Comparison of ENCODE assay signal across 8 cellular contexts in the genomic region with DNA sequence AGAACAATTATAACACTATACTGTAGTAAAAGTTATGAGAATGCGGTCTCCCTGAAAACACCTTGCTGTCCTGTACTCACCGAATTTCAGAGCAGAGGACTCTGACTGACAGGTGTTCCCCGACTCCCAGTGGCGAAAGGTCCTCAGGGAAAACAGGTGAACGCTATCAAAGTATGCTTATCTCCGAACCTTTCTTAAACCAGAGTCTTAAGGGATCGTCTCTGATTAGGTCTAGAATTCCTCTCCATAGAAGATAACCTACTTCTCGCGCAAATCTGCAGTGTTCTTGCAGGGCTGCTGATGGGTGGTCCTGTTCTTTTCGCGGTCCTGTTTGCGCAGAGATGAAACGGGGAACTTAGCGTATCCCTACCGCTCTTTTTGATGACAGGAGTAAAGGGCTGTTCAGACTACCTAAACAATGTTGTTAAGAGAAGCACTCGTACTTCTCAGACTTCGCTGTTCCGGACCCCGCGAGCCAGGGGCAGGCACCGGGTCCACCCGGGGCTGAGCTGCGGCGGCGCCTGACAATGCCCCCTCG. TPM values are rescaled to one million over a fixed set of nuclear protein-coding genes. Genes with fewer than 3 reads are reported as not detected.
DNase-seq lines count a peak whose midpoint lies in the region; ATAC-seq and TF ChIP-seq lines count a peak whose summit lies in the region.

No MANE protein-coding gene starts in this region.

- no peak overlapping the region for H3K23ac ChIP-seq in neuronal stem cell (ENCODE audit: low read depth, low read length, poor library complexity)

- peaks cover 10% of the 10 kb centered on the region for H3K79me1 ChIP-seq in neuronal stem cell (ENCODE audit: low read depth, low read length)

- DNase-seq in esophagus muscularis mucosa (ENCODE audit: extremely low spot score) (no peak), neuronal stem cell (ENCODE audit: low spot score) (peak; percentile 26), mucosa of gallbladder (ENCODE audit: low spot score) (no peak), T1000 (lab: John Stamatoyannopoulos, UW) (no peak)

- H3K4ac ChIP-seq in neuronal stem cell (ENCODE audit: low read length) = peak overlapping the region; percentile 61

- H2AK5ac ChIP-seq in neuronal stem cell (ENCODE audit: low read depth, low read length) = no peak overlapping the region

- no peak overlapping the region for H2BK120ac ChIP-seq in neuronal stem cell (ENCODE audit: low read depth, low read length)

- H3K9me3 ChIP-seq in ES-I3 (ENCODE audit: control insufficient read depth, insufficient read depth, low read length) (no peaks in the 10 kb centered on the region), esophagus muscularis mucosa (no peaks in the 10 kb centered on the region), neuronal stem cell (replicated peaks in 1 of 2; ENCODE audit: control insufficient read depth in 2 of 2, insufficient read depth in 1 of 2, low read depth in 1 of 2, low read length in 2 of 2) (no peaks in the 10 kb centered on the region)

- TF ChIP-seq CTCF in WI38 (IDR thresholded peaks at IDR 0.05; ENCODE audit: low read depth, low read length) (no peak), esophagus muscularis mucosa (IDR thresholded peaks at IDR 0.05) (no peak)

- no peaks in the 10 kb centered on the region for H3K27me3 ChIP-seq in esophagus muscularis mucosa
- no peaks in the 10 kb centered on the region for H3K27me3 ChIP-seq in neuronal stem cell (ENCODE audit: control insufficient read depth in 3 of 3, insufficient read depth in 3 of 3, low read depth in 1 of 3, low read length in 3 of 3)

- ATAC-seq in GM19452 (IDR thresholded peaks at IDR 0.05; ENCODE audit: unreplicated experiment) = peak; percentile 13
- peak; percentile 10 for ATAC-seq in HG03520 (IDR thresholded peaks at IDR 0.05; ENCODE audit: unreplicated experiment)

- H3K14ac ChIP-seq in neuronal stem cell (ENCODE audit: low read length) = peak overlapping the region; percentile 99

- TF ChIP-seq EP300 in esophagus muscularis mucosa (IDR thresholded peaks at IDR 0.05) = no peak

- no peak for TF ChIP-seq POLR2A in esophagus muscularis mucosa (IDR thresholded peaks at IDR 0.05; ENCODE audit: low read depth)

- no peak overlapping the region for H4K91ac ChIP-seq in neuronal stem cell (ENCODE audit: low read depth, low read length, poor library complexity)

- H3K4me3 ChIP-seq in WI38 (ENCODE audit: low read depth, low read length) (peak overlapping the region; percentile 76), esophagus muscularis mucosa (peak overlapping the region; percentile 66 to 91 (median 88)), neuronal stem cell (ENCODE audit: low read length in 2 of 2) (peak overlapping the region; percentile 62 to 98)

- peak overlapping the region; percentile 59 for H3K4me2 ChIP-seq in neuronal stem cell (ENCODE audit: insufficient read depth, low read length, poor library complexity, severe bottlenecking)

- under 1% methylated on average over 21 of the region's 26 CpGs for WGBS in esophagus muscularis mucosa
- WGBS in neuronal stem cell (ENCODE audit: extremely low coverage in 2 of 2, insufficient read length in 2 of 2, insufficient replicate concordance in 1 of 2), 2 donors = no CpG with 5 or more reads among the region's 26 CpGs

- H3K27ac ChIP-seq in esophagus muscularis mucosa (replicated peaks in 1 of 4) = peak overlapping the region; percentile 98 to 100 (median 99)
- peak overlapping the region; percentile 80 for H3K27ac ChIP-seq in neuronal stem cell (replicated peaks; ENCODE audit: low read length)

- no peak overlapping the region for H2BK15ac ChIP-seq in neuronal stem cell (ENCODE audit: low read length)

- H3K4me1 ChIP-seq in ES-I3 (ENCODE audit: insufficient read depth, low read length) (peaks cover 20% of the 10 kb centered on the region), esophagus muscularis mucosa (peaks cover 24 to 64% (median 59%) of the 10 kb centered on the region in 4 donors), neuronal stem cell (ENCODE audit: control insufficient read depth in 2 of 2, insufficient read depth in 1 of 2, low read depth in 1 of 2, low read length in 2 of 2) (peaks cover 8 to 14% of the 10 kb centered on the region in 2 donors)

- no peak overlapping the region for H2BK12ac ChIP-seq in neuronal stem cell (ENCODE audit: low read length)

- H3K9ac ChIP-seq in ES-I3 (ENCODE audit: low read depth, low read length) (peak overlapping the region; percentile 82), neuronal stem cell (ENCODE audit: low read depth, low read length, poor library complexity) (peak overlapping the region; percentile 99)

- H3K36me3 ChIP-seq in ES-I3 (ENCODE audit: insufficient read depth, low read length) (no peaks in the 10 kb centered on the region), esophagus muscularis mucosa (no peaks in the 10 kb centered on the region), neuronal stem cell (replicated peaks in 1 of 2; ENCODE audit: control insufficient read depth in 2 of 2, insufficient read depth in 2 of 2, low read length in 2 of 2) (no peaks in the 10 kb centered on the region)

- intact Hi-C loops in esophagus muscularis mucosa (cut with DNase I) = no loop called here

- H2BK5ac ChIP-seq in neuronal stem cell (ENCODE audit: low read length) = peak overlapping the region; percentile 73

- peak overlapping the region; percentile 100 for H3K18ac ChIP-seq in neuronal stem cell (ENCODE audit: low read length)

- H4K8ac ChIP-seq in neuronal stem cell (ENCODE audit: low read depth, low read length) = peak overlapping the region; percentile 95

- peak overlapping the region; percentile 93 for H2AFZ ChIP-seq in neuronal stem cell (ENCODE audit: low read length)

RNA-seq across cellular contexts. Expression of gene ZMYND11, which starts 1.0 kb away (rescaled TPM):
- total RNA-seq in esophagus muscularis mucosa (100 to 1,000 TPM; 132 to 145 (median 139) TPM), mucosa of gallbladder (82.5 TPM)
- polyA plus RNA-seq in neuronal stem cell (2013, experiment 1 of 2) = 28.9 TPM
- 28.5 TPM for polyA plus RNA-seq in neuronal stem cell (2013, experiment 2 of 2)
